ENCODE assay signal across 1 cellular context in the genomic region with DNA sequence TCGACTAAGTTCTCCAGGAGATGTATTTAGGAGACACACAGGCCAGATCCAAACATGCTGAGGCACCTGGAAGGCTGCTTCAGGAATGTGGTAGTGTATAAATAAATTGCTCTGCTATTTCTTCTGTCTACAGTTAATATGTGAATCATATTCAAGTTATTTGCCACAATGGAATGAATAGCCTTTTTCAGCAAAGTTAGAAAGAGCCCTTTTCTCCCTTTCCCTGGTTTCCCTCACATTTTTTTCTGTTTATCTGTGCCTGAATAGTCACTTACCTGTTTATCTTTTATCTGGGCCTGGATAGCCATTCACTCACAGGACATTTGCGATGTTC.
TF ChIP-seq lines count a peak whose summit lies in the region.

No MANE protein-coding gene starts in this region.

TF ChIP-seq in IMR-90, 13 proteins besides CTCF, POLR2A, EP300 and RAD21:
- TF ChIP-seq SMC3 (IDR thresholded peaks at IDR 0.05; ENCODE audit: low read depth, low read length) = no peak
- TF ChIP-seq FOS (IDR thresholded peaks at IDR 0.05; ENCODE audit: low read depth, low read length) = no peak
- TF ChIP-seq RFX5 (IDR thresholded peaks at IDR 0.05; ENCODE audit: low read depth, low read length) = no peak
- no peak for TF ChIP-seq BHLHE40 (IDR thresholded peaks at IDR 0.05; ENCODE audit: low read depth, low read length)
- TF ChIP-seq MXI1 (IDR thresholded peaks at IDR 0.05; ENCODE audit: borderline replicate concordance, low read depth, low read length) = no peak
- no peak for TF ChIP-seq MAFK (IDR thresholded peaks at IDR 0.05; ENCODE audit: low read depth, low read length)
- TF ChIP-seq MAZ (IDR thresholded peaks at IDR 0.05; ENCODE audit: borderline replicate concordance, low read depth, low read length) = no peak
- no peak for TF ChIP-seq CHD1 (IDR thresholded peaks at IDR 0.05; ENCODE audit: low read depth, low read length)
- TF ChIP-seq CEBPB (IDR thresholded peaks at IDR 0.05; ENCODE audit: low read depth, low read length) = no peak
- TF ChIP-seq RCOR1 (IDR thresholded peaks at IDR 0.05; ENCODE audit: insufficient replicate concordance, low read length) = no peak
- no peak for TF ChIP-seq NFE2L2 (IDR thresholded peaks at IDR 0.05; ENCODE audit: low read depth, low read length)
- TF ChIP-seq, protein P1, sequence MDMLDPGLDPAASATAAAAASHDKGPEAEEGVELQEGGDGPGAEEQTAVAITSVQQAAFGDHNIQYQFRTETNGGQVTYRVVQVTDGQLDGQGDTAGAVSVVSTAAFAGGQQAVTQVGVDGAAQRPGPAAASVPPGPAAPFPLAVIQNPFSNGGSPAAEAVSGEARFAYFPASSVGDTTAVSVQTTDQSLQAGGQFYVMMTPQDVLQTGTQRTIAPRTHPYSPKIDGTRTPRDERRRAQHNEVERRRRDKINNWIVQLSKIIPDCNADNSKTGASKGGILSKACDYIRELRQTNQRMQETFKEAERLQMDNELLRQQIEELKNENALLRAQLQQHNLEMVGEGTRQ (IDR thresholded peaks at IDR 0.05; ENCODE audit: low read depth, low read length) = no peak
- TF ChIP-seq ELK1 (IDR thresholded peaks at IDR 0.05; ENCODE audit: borderline replicate concordance, low read depth, low read length) = no peak
TF ChIP-seq in IMR-90: peak in this region for 0.
